Comparison of ENCODE assay signal across 1 cellular context in the genomic region with DNA sequence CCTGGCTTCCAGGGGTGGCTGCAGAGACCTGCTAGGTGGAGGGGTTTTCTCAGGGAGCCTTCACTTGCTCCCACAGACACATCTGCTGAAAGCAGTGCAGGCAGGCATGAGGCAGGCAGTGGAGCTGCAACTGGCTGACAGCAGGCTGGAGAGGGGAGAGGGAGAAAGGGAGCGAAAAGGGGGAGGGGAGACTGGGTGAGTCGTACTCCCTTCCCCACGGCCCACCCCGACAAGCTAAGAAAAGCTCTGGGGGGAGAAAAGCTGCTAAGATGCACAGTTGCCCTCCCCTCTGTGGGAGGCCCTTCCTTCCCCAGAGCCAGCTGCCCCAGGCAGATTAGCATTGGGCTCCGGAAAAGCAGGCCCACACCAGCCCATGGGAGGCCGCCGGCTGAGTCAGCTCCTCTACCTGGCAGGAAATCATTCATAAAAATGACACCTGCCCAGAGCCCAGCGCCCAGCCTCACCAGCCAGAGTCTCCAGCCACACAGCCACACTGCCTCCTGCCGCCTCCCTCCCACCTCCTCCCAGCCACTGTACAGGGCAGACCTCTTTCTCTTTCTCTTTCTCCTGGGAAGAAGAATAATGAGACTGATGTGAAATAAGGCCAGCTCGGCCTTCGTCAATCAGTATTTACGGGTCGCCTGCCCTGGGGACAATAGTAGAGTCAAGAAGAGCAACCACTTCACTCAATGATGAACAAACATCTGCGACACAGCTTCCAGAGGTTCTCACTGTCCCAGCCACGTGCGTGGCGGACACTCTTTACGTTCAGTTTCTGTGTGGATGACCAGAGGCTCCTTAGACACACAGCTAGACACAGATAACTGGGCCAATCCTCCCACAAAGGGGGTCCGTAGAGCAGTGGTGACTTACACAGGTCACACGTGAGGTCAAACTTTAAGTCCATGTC.
TF ChIP-seq lines count a peak whose summit lies in the region.

No MANE protein-coding gene starts in this region.

TF ChIP-seq in K562, 482 proteins besides CTCF, POLR2A, EP300 and RAD21 (continued from another document and continues in another):
- TF ChIP-seq, protein P1, sequence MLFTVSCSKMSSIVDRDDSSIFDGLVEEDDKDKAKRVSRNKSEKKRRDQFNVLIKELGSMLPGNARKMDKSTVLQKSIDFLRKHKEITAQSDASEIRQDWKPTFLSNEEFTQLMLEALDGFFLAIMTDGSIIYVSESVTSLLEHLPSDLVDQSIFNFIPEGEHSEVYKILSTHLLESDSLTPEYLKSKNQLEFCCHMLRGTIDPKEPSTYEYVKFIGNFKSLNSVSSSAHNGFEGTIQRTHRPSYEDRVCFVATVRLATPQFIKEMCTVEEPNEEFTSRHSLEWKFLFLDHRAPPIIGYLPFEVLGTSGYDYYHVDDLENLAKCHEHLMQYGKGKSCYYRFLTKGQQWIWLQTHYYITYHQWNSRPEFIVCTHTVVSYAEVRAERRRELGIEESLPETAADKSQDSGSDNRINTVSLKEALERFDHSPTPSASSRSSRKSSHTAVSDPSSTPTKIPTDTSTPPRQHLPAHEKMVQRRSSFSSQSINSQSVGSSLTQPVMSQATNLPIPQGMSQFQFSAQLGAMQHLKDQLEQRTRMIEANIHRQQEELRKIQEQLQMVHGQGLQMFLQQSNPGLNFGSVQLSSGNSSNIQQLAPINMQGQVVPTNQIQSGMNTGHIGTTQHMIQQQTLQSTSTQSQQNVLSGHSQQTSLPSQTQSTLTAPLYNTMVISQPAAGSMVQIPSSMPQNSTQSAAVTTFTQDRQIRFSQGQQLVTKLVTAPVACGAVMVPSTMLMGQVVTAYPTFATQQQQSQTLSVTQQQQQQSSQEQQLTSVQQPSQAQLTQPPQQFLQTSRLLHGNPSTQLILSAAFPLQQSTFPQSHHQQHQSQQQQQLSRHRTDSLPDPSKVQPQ (CRISPR knock-in tag; IDR thresholded peaks at IDR 0.05; ENCODE audit: borderline replicate concordance) = no peak
- TF ChIP-seq SUPT5H (IDR thresholded peaks at IDR 0.05) (0 out of 2 replicates have a peak, but pooled peaks have one; percentile 50), CBX2 (IDR thresholded peaks at IDR 0.05; ENCODE audit: insufficient read depth, low read length, poor library complexity, severe bottlenecking) (no peak), TAL1 (IDR thresholded peaks at IDR 0.05) (peak; percentile 87), CHD1 (IDR thresholded peaks at IDR 0.05; ENCODE audit: low read length) (no peak), PHF21A (IDR thresholded peaks at IDR 0.05; ENCODE audit: borderline replicate concordance, low read depth) (no peak), BRD9 (IDR thresholded peaks at IDR 0.05; ENCODE audit: low read depth, partially characterized antibody) (peak; percentile 62), TEAD4 (IDR thresholded peaks at IDR 0.05; ENCODE audit: low read length) (peak; percentile 90), TEAD4 (CRISPR knock-in tag; IDR thresholded peaks at IDR 0.05; ENCODE audit: borderline replicate concordance) (no peak), E2F4 (CRISPR knock-in tag; IDR thresholded peaks at IDR 0.05; ENCODE audit: low read depth) (no peak), U2AF1 (optimal IDR thresholded peaks at IDR 0.05; ENCODE audit: low read depth, low read length) (no peak), HDAC8 (tag; IDR thresholded peaks at IDR 0.05) (no peak), ZNF830 (CRISPR knock-in tag; IDR thresholded peaks at IDR 0.05) (no peak), REST (CRISPR knock-in tag; IDR thresholded peaks at IDR 0.05; ENCODE audit: low read depth) (no peak), ZNF764 (CRISPR knock-in tag; IDR thresholded peaks at IDR 0.05; ENCODE audit: low read depth) (no peak), HMBOX1 (IDR thresholded peaks at IDR 0.05) (peak; percentile 49), CHD4 (IDR thresholded peaks at IDR 0.05; ENCODE audit: insufficient read depth, insufficient replicate concordance, low read depth, low read length, poor library complexity, severe bottlenecking) (no peak), TBL1XR1 (IDR thresholded peaks at IDR 0.05; ENCODE audit: low read length in 2 of 2) (peak; percentile 22 to 76; a peak in 2 of 4 replicates), RBBP5 (IDR thresholded peaks at IDR 0.05; ENCODE audit: borderline replicate concordance, insufficient read depth, low read length, poor library complexity, severe bottlenecking) (peak; percentile 19), ZNF311 (CRISPR knock-in tag; IDR thresholded peaks at IDR 0.05) (no peak), CBX8 (IDR thresholded peaks at IDR 0.05; ENCODE audit: borderline replicate concordance, extremely low read depth, low read depth, low read length, poor library complexity, severe bottlenecking) (no peak), SMARCA4 (IDR thresholded peaks at IDR 0.05) (peak; percentile 90), POLR2G (IDR thresholded peaks at IDR 0.05; ENCODE audit: low read depth, low read length) (peak; percentile 81), OTX1 (CRISPR knock-in tag; IDR thresholded peaks at IDR 0.05) (no peak), RBM25 (IDR thresholded peaks at IDR 0.05; ENCODE audit: low read depth, low read length, severe bottlenecking) (no peak), CHD7 (IDR thresholded peaks at IDR 0.05; ENCODE audit: low read depth, low read length) (no peak), NCOA4 (IDR thresholded peaks at IDR 0.05; ENCODE audit: partially characterized antibody) (peak; percentile 60), SPI1 (IDR thresholded peaks at IDR 0.05; ENCODE audit: borderline replicate concordance, low read depth, low read length) (peak; percentile 39; the same call in 1 of the 2 replicates), SETDB1 (IDR thresholded peaks at IDR 0.05; ENCODE audit: low read length) (no peak), CBFA2T2 (conservative IDR thresholded peaks at IDR 0.05) (peak; percentile 91), ZNF707 (CRISPR knock-in tag; conservative IDR thresholded peaks at IDR 0.05) (no peak), KHSRP (IDR thresholded peaks at IDR 0.05) (no peak), ZNF75A (CRISPR knock-in tag; IDR thresholded peaks at IDR 0.05) (no peak), RAD51 (IDR thresholded peaks at IDR 0.05; ENCODE audit: borderline replicate concordance, low read depth) (no peak; the same call in 1 of the 2 replicates), GABPB2 (CRISPR knock-in tag; conservative IDR thresholded peaks at IDR 0.05) (no peak)
- TF ChIP-seq, protein P2, sequence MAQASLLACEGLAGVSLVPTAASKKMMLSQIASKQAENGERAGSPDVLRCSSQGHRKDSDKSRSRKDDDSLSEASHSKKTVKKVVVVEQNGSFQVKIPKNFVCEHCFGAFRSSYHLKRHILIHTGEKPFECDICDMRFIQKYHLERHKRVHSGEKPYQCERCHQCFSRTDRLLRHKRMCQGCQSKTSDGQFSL (CRISPR knock-in tag; IDR thresholded peaks at IDR 0.05) = peak; percentile 78
- TF ChIP-seq, protein P2 (tag; IDR thresholded peaks at IDR 0.05) = no peak
